In genomic region chr10:31213959-31214358, GRCh38 we compare ENCODE assay signal across 31 cellular contexts.
"Had no signal": no experiment of that assay in that cellular context is flagged by ENCODE, and none has a peak within 500 bp of the region (broad histone marks: within the 10 kb centered on the region; RNA-seq: fewer than 3 reads in every experiment).

No MANE protein-coding gene starts in this region.

- H3K9me3 Mint-ChIP-seq: mesothelial cell of epicardium; natural killer cell; nephron progenitor cell; neural progenitor cell; stimulated activated memory B cell treated with anti-CD40 and anti-IgM and Interleukin-4, amounts not matched to agents 10 μg/mL and 1 μg/mL and 100 μg/mL, for 72 hours; stimulated activated naive CD8-positive, alpha-beta T cell treated with anti-CD3 and anti-CD28 coated beads, Interleukin-15, amount 100 ng/mL, for 72 hours; type B pancreatic cell had no signal

- H3K27me3 ChIP-seq: heart right ventricle, hepatocyte, neural progenitor cell, neutrophil, ovary, right atrium auricular region, spleen, tibial nerve, uterus had no signal

- H3K9ac ChIP-seq: neural progenitor cell had no signal

- H3K36me3 ChIP-seq: heart right ventricle, lower lobe of right lung, neural progenitor cell, neutrophil, ovary, right atrium auricular region, spleen, tibial nerve, uterus had no signal

- H3K4me1 ChIP-seq: lower lobe of right lung, neural progenitor cell, spleen, uterus had no signal

- H3K27ac Mint-ChIP-seq: mesothelial cell of epicardium; naive B cell; natural killer cell; nephron progenitor cell; stimulated activated memory B cell treated with anti-CD40 and anti-IgM and Interleukin-4, amounts not matched to agents 10 μg/mL and 1 μg/mL and 100 μg/mL, for 72 hours; stimulated activated naive CD8-positive, alpha-beta T cell treated with anti-CD3 and anti-CD28 coated beads, Interleukin-15, amount 100 ng/mL, for 72 hours; type B pancreatic cell had no signal

- H3K4me2 ChIP-seq: hepatocyte, neural progenitor cell had no signal

- H3K36me3 Mint-ChIP-seq: mesothelial cell of epicardium; naive B cell; natural killer cell; neural progenitor cell; stimulated activated memory B cell treated with anti-CD40 and anti-IgM and Interleukin-4, amounts not matched to agents 10 μg/mL and 1 μg/mL and 100 μg/mL, for 72 hours; type B pancreatic cell had no signal

- H3K4me1 Mint-ChIP-seq: mesothelial cell of epicardium; natural killer cell; nephron progenitor cell; neural progenitor cell; stimulated activated naive CD8-positive, alpha-beta T cell treated with anti-CD3 and anti-CD28 coated beads, Interleukin-15, amount 100 ng/mL, for 72 hours had no signal

- H3K9me3 ChIP-seq: heart right ventricle, lower lobe of right lung, neutrophil, ovary, right atrium auricular region, spleen, tibial nerve, uterus had no signal

- H3K27ac ChIP-seq: heart right ventricle, hepatocyte, lower lobe of right lung, neural progenitor cell, neutrophil, ovary, right atrium auricular region, spleen, tibial nerve, uterus had no signal

- H3K4me3 Mint-ChIP-seq: mesothelial cell of epicardium; naive B cell; natural killer cell; nephron progenitor cell; neural progenitor cell; stimulated activated memory B cell treated with anti-CD40 and anti-IgM and Interleukin-4, amounts not matched to agents 10 μg/mL and 1 μg/mL and 100 μg/mL, for 72 hours; stimulated activated naive CD8-positive, alpha-beta T cell treated with anti-CD3 and anti-CD28 coated beads, Interleukin-15, amount 100 ng/mL, for 72 hours; type B pancreatic cell had no signal

- H3K4me3 ChIP-seq: heart right ventricle, hepatocyte, lower lobe of right lung, neural progenitor cell, ovary, right atrium auricular region, spleen, tibial nerve, uterus had no signal

- DNase-seq: heart right ventricle; kidney glomerular epithelial cell; left cardiac atrium; left ventricle myocardium superior; lower lobe of right lung; mammary epithelial cell; mesendoderm; naive B cell; natural killer cell; nephron progenitor cell; ovary; small intestine; spleen; stimulated activated CD4-positive, alpha-beta T cell treated with anti-CD3 and anti-CD28 coated beads, Interleukin-1b, Interleukin-23, amount 100 ng/mL, for 48 hours; stimulated activated CD4-positive, alpha-beta T cell treated with anti-CD3 and anti-CD28 coated beads, Interleukin-2, amount 100 ng/mL, for 48 hours; stimulated activated CD4-positive, alpha-beta T cell treated with anti-CD3 and anti-CD28 coated beads, Interleukin-4, amount 100 ng/mL, for 4 hours; stimulated activated CD8-positive, alpha-beta memory T cell treated with anti-CD3 and anti-CD28 coated beads, Interleukin-4, amount 100 ng/mL, for 48 hours; stimulated activated naive CD4-positive, alpha-beta T cell treated with Interleukin-2 at 50 U/mL for 16 hours; stimulated activated naive CD8-positive, alpha-beta T cell treated with anti-CD3 and anti-CD28 coated beads, Interleukin-15, amount 100 ng/mL, for 72 hours; substantia nigra; uterus had no signal

- H3K27me3 Mint-ChIP-seq: naive B cell; stimulated activated memory B cell treated with anti-CD40 and anti-IgM and Interleukin-4, amounts not matched to agents 10 μg/mL and 1 μg/mL and 100 μg/mL, for 72 hours; stimulated activated naive CD8-positive, alpha-beta T cell treated with anti-CD3 and anti-CD28 coated beads, Interleukin-15, amount 100 ng/mL, for 72 hours; type B pancreatic cell had no signal

- H3K79me2 ChIP-seq: hepatocyte had no signal

- H2AFZ ChIP-seq: hepatocyte, neural progenitor cell had no signal

- ATAC-seq: heart right ventricle; left cardiac atrium; left lobe of liver; left ventricle myocardium superior; lower lobe of right lung; natural killer cell; sciatic nerve; stimulated activated memory B cell treated with anti-CD40 and anti-IgM and Interleukin-4, amounts not matched to agents 10 μg/mL and 1 μg/mL and 100 μg/mL, for 72 hours; stimulated activated naive CD8-positive, alpha-beta T cell treated with anti-CD3 and anti-CD28 coated beads, Interleukin-15, amount 100 ng/mL, for 72 hours had no signal
